ENCODE assay signal across 12 cellular contexts in genomic region chr7:125568799-125569198, GRCh38.
DNase-seq lines count a peak whose midpoint lies in the region; ATAC-seq and TF ChIP-seq lines count a peak whose summit lies in the region.
"Had no signal": no experiment of that assay in that cellular context is flagged by ENCODE, and none has a peak within 500 bp of the region (broad histone marks: within the 10 kb centered on the region; RNA-seq: fewer than 3 reads in every experiment).

No MANE protein-coding gene starts in this region.

- H3K4me1 ChIP-seq in endodermal cell (ENCODE audit: control insufficient read depth, insufficient read depth, low read length) (no peaks in the 10 kb centered on the region), heart left ventricle (no peaks in the 10 kb centered on the region)

- 92 to 97% methylated on average over 2 to 4 of the region's 4 CpGs for WGBS in endodermal cell (ENCODE audit: insufficient coverage in 1 of 2, insufficient read length in 1 of 2), 2 experiments
- 89 to 92% (median 90%) methylated on average over 4 of the region's 4 CpGs for WGBS in heart left ventricle, 4 donors

- intact Hi-C loops in dendritic cell treated with granulocyte-macrophage colony-stimulating factor and Interleukin-4, amounts not matched to agents 40 ng/mL and 50 ng/mL, for 4 days (cut with micrococcal nuclease): no loop called here
- intact Hi-C loops in heart left ventricle (cut with DNase I): no loop called here

- TF ChIP-seq CTCF in endodermal cell (conservative IDR thresholded peaks at IDR 0.05) (no peak), heart left ventricle (IDR thresholded peaks at IDR 0.05) (no peak)

- no peaks in the 10 kb centered on the region for H3K27me3 ChIP-seq in endodermal cell (ENCODE audit: control insufficient read depth, insufficient read depth, low read length, poor library complexity, severe bottlenecking)
- no peaks in the 10 kb centered on the region for H3K27me3 ChIP-seq in heart left ventricle

- peaks cover 6% of the 10 kb centered on the region for H3K9me3 Mint-ChIP-seq in dendritic cell treated with granulocyte-macrophage colony-stimulating factor and Interleukin-4, amounts not matched to agents 40 ng/mL and 50 ng/mL, for 4 days
- H3K9me3 Mint-ChIP-seq in activated naive CD4-positive, alpha-beta T cell treated with anti-CD3 and anti-CD28 coated beads, Interleukin-2, amount 10 ng/mL, durations not matched to agents 7 days and 5 days: peaks cover under 1% of the 10 kb centered on the region
- H3K9me3 Mint-ChIP-seq in endodermal cell: no peaks in the 10 kb centered on the region

- H3K27ac Mint-ChIP-seq in dendritic cell treated with granulocyte-macrophage colony-stimulating factor and Interleukin-4, amounts not matched to agents 40 ng/mL and 50 ng/mL, for 4 days: peak overlapping the region; percentile 46
- H3K27ac Mint-ChIP-seq in activated naive CD4-positive, alpha-beta T cell treated with anti-CD3 and anti-CD28 coated beads, Interleukin-2, amount 10 ng/mL, durations not matched to agents 7 days and 5 days: no peak overlapping the region
- no peak overlapping the region for H3K27ac Mint-ChIP-seq in endodermal cell

- H3K4me3 Mint-ChIP-seq in dendritic cell treated with granulocyte-macrophage colony-stimulating factor and Interleukin-4, amounts not matched to agents 40 ng/mL and 50 ng/mL, for 4 days: peak overlapping the region; percentile 23
- H3K4me3 Mint-ChIP-seq in activated naive CD4-positive, alpha-beta T cell treated with anti-CD3 and anti-CD28 coated beads, Interleukin-2, amount 10 ng/mL, durations not matched to agents 7 days and 5 days: no peak overlapping the region
- no peak overlapping the region for H3K4me3 Mint-ChIP-seq in endodermal cell
- H3K4me3 Mint-ChIP-seq: activated T-cell treated with anti-CD3 and anti-CD28 coated beads, Interleukin-2, amount 50 U/mL, for 4 hours had no signal

- ATAC-seq in GM19023 (IDR thresholded peaks at IDR 0.05; ENCODE audit: unreplicated experiment) (peak; percentile 94), GM21723 (IDR thresholded peaks at IDR 0.05; ENCODE audit: unreplicated experiment) (peak; percentile 93), HG03175 (IDR thresholded peaks at IDR 0.05; ENCODE audit: unreplicated experiment) (peak; percentile 99), heart left ventricle (no peak)
- ATAC-seq: activated T-cell treated with anti-CD3 and anti-CD28 coated beads, Interleukin-2, amount 50 U/mL, for 4 hours; Panc1; sciatic nerve had no signal

- H3K36me3 ChIP-seq in endodermal cell (ENCODE audit: control insufficient read depth, insufficient read depth, low read length) (no peaks in the 10 kb centered on the region), heart left ventricle (no peaks in the 10 kb centered on the region)

- no peaks in the 10 kb centered on the region for H3K4me1 Mint-ChIP-seq in dendritic cell treated with granulocyte-macrophage colony-stimulating factor and Interleukin-4, amounts not matched to agents 40 ng/mL and 50 ng/mL, for 4 days (ENCODE audit: low read depth)
- H3K4me1 Mint-ChIP-seq in activated naive CD4-positive, alpha-beta T cell treated with anti-CD3 and anti-CD28 coated beads, Interleukin-2, amount 10 ng/mL, durations not matched to agents 7 days and 5 days: no peaks in the 10 kb centered on the region
- H3K4me1 Mint-ChIP-seq in endodermal cell: peaks cover 3% of the 10 kb centered on the region

- TF ChIP-seq POLR2A in heart left ventricle (IDR thresholded peaks at IDR 0.05): no peak

- H3K36me3 Mint-ChIP-seq in dendritic cell treated with granulocyte-macrophage colony-stimulating factor and Interleukin-4, amounts not matched to agents 40 ng/mL and 50 ng/mL, for 4 days (ENCODE audit: low read depth): no peaks in the 10 kb centered on the region
- H3K36me3 Mint-ChIP-seq in activated naive CD4-positive, alpha-beta T cell treated with anti-CD3 and anti-CD28 coated beads, Interleukin-2, amount 10 ng/mL, durations not matched to agents 7 days and 5 days: no peaks in the 10 kb centered on the region
- no peaks in the 10 kb centered on the region for H3K36me3 Mint-ChIP-seq in endodermal cell (ENCODE audit: low read depth)

- no peaks in the 10 kb centered on the region for H3K9me3 ChIP-seq in endodermal cell (ENCODE audit: control insufficient read depth, low read length)
- H3K9me3 ChIP-seq in heart left ventricle: no peaks in the 10 kb centered on the region

- H3K9ac ChIP-seq in endodermal cell (ENCODE audit: extremely low read depth, low read length, poor library complexity, severe bottlenecking): no peak overlapping the region

- H3K27ac ChIP-seq in endodermal cell (ENCODE audit: low read depth, low read length) (no peak overlapping the region), heart left ventricle (no peak overlapping the region)

- H3K4me3 ChIP-seq in endodermal cell (ENCODE audit: low read length) (no peak overlapping the region), heart left ventricle (no peak overlapping the region)

- H3K27me3 Mint-ChIP-seq in dendritic cell treated with granulocyte-macrophage colony-stimulating factor and Interleukin-4, amounts not matched to agents 40 ng/mL and 50 ng/mL, for 4 days: no peaks in the 10 kb centered on the region
- no peaks in the 10 kb centered on the region for H3K27me3 Mint-ChIP-seq in activated naive CD4-positive, alpha-beta T cell treated with anti-CD3 and anti-CD28 coated beads, Interleukin-2, amount 10 ng/mL, durations not matched to agents 7 days and 5 days
- no peaks in the 10 kb centered on the region for H3K27me3 Mint-ChIP-seq in endodermal cell (ENCODE audit: insufficient read depth)

- CTCF ChIA-PET in activated naive CD4-positive, alpha-beta T cell treated with anti-CD3 and anti-CD28 coated beads, Interleukin-2, amount 10 ng/mL, durations not matched to agents 7 days and 5 days (lab: Charles Lee): no interaction called here

- DNase-seq in activated naive CD4-positive, alpha-beta T cell treated with anti-CD3 and anti-CD28 coated beads, Interleukin-2, amount 10 ng/mL, durations not matched to agents 7 days and 5 days: no peak
- DNase-seq in endodermal cell (no peak), 8988T (no peak), heart left ventricle (no peak)
- DNase-seq: activated T-cell treated with anti-CD3 and anti-CD28 coated beads, Interleukin-2, amount 50 U/mL, for 4 hours; NCI-H187 had no signal

Comparison
In these comparisons a context has a peak if more than half of its experiments do, and no peak if none do; other contexts are left out.
1. ATAC-seq: peak in GM19023 (single experiment), GM21723 (single experiment) and HG03175 (single experiment); none in heart left ventricle (0 of 4).